ENCODE assay signal across 28 cellular contexts in genomic region chr5:124160265-124160664, GRCh38.
"Had no signal": no experiment of that assay in that cellular context is flagged by ENCODE, and none has a peak within 500 bp of the region (broad histone marks: within the 10 kb centered on the region; RNA-seq: fewer than 3 reads in every experiment).

No MANE protein-coding gene starts in this region.

- H3K36me3 Mint-ChIP-seq: activated naive CD4-positive, alpha-beta T cell treated with anti-CD3 and anti-CD28 coated beads, Interleukin-2, amount 10 ng/mL, durations not matched to agents 7 days and 5 days had no signal

- DNase-seq: activated CD4-positive, alpha-beta T cell treated with anti-CD3 and anti-CD28 coated beads for 48 hours; activated CD4-positive, alpha-beta T cell treated with anti-CD3 and anti-CD28 coated beads, Interleukin-2, amount 50 U/mL, for 48 hours; activated CD8-positive, alpha-beta memory T cell treated with anti-CD3 and anti-CD28 coated beads for 24 hours; activated effector memory CD4-positive, alpha-beta T cell treated with Interleukin-2 at 50 U/mL for 16 hours; activated naive CD4-positive, alpha-beta T cell treated with anti-CD3 and anti-CD28 coated beads, Interleukin-2, amount 10 ng/mL, durations not matched to agents 7 days and 5 days; activated naive CD8-positive, alpha-beta T cell treated with anti-CD3 and anti-CD28 coated beads, Interleukin-2, amount 10 ng/mL, durations not matched to agents 7 days and 5 days; cerebellar nuclear complex; colonic mucosa; dorsolateral prefrontal cortex; effector memory CD4-positive, alpha-beta T cell; glutamatergic neuron; left lung; nephron progenitor cell; ovary; right lobe of liver; stimulated activated CD4-positive, alpha-beta T cell treated with anti-CD3 and anti-CD28 coated beads, Interleukin-12 subunit alpha, Interleukin-12 subunit beta, amount 100 ng/mL, for 4 hours; stimulated activated CD4-positive, alpha-beta T cell treated with anti-CD3 and anti-CD28 coated beads, Interleukin-4, amount 100 ng/mL, for 1 hour; stomach; tibial artery; upper lobe of right lung had no signal

- FAIRE-seq: islet of Langerhans had no signal

- H3K4me1 ChIP-seq: ascending aorta, colonic mucosa, right lobe of liver, tibial artery had no signal

- H3K4me3 ChIP-seq: ascending aorta, cardiac muscle cell, colonic mucosa, dorsolateral prefrontal cortex, left lung, lung, ovary, right lobe of liver, stomach, tibial artery, upper lobe of right lung had no signal

- H3K36me3 ChIP-seq: ascending aorta, cardiac muscle cell, colonic mucosa, left lung, neutrophil, ovary, right lobe of liver, stomach, tibial artery, upper lobe of right lung had no signal

- H3K27me3 ChIP-seq: ascending aorta, cardiac muscle cell, colonic mucosa, dorsolateral prefrontal cortex, left lung, neutrophil, ovary, right lobe of liver, stomach, tibial artery, upper lobe of right lung had no signal

- H3K27ac ChIP-seq: ascending aorta, cardiac muscle cell, colonic mucosa, dorsolateral prefrontal cortex, left lung, neutrophil, ovary, right lobe of liver, stomach, tibial artery, upper lobe of right lung had no signal

- H3K27me3 Mint-ChIP-seq: activated naive CD4-positive, alpha-beta T cell treated with anti-CD3 and anti-CD28 coated beads, Interleukin-2, amount 10 ng/mL, durations not matched to agents 7 days and 5 days; activated naive CD8-positive, alpha-beta T cell treated with anti-CD3 and anti-CD28 coated beads, Interleukin-2, amount 10 ng/mL, durations not matched to agents 7 days and 5 days; progenitor cell of endocrine pancreas had no signal

- H3K9me3 ChIP-seq: colonic mucosa, ovary, right lobe of liver had no signal

- ATAC-seq: activated CD4-positive, CD25-positive, alpha-beta regulatory T cell treated with anti-CD3 and anti-CD28 coated beads, Interleukin-2, amount 50 U/mL, for 24 hours; left lung; right lobe of liver; upper lobe of right lung had no signal

- H3K4me3 Mint-ChIP-seq: activated naive CD4-positive, alpha-beta T cell treated with anti-CD3 and anti-CD28 coated beads, Interleukin-2, amount 10 ng/mL, durations not matched to agents 7 days and 5 days; activated naive CD8-positive, alpha-beta T cell treated with anti-CD3 and anti-CD28 coated beads, Interleukin-2, amount 10 ng/mL, durations not matched to agents 7 days and 5 days; brain; nephron progenitor cell had no signal

- H3K27ac Mint-ChIP-seq: activated naive CD4-positive, alpha-beta T cell treated with anti-CD3 and anti-CD28 coated beads, Interleukin-2, amount 10 ng/mL, durations not matched to agents 7 days and 5 days; activated naive CD8-positive, alpha-beta T cell treated with anti-CD3 and anti-CD28 coated beads, Interleukin-2, amount 10 ng/mL, durations not matched to agents 7 days and 5 days; brain; nephron progenitor cell; progenitor cell of endocrine pancreas had no signal
